16 cellular contexts compared by ENCODE assay signal in genomic region chr16:15489016-15489415, GRCh38. TPM values are rescaled to one million over a fixed set of nuclear protein-coding genes. Genes with fewer than 3 reads are reported as not detected.
A peak's percentile ranks its signal among the peaks of the same experiment; 100 is the strongest.
DNase-seq lines count a peak whose midpoint lies in the region; ATAC-seq, FAIRE-seq and TF ChIP-seq lines count a peak whose summit lies in the region.
"Had no signal": no experiment of that assay in that cellular context is flagged by ENCODE, and none has a peak within 500 bp of the region (broad histone marks: within the 10 kb centered on the region; RNA-seq: fewer than 3 reads in every experiment).

No MANE protein-coding gene starts in this region.

- no peaks in the 10 kb centered on the region for H4K20me1 ChIP-seq in endothelial cell of umbilical vein (replicated peaks; ENCODE audit: control insufficient read depth, extremely low read depth, insufficient read depth, low read length)

- ATAC-seq in A549 (peak; percentile 39 to 42; a peak in 4 of 6 replicates), HG02973 (IDR thresholded peaks at IDR 0.05; ENCODE audit: unreplicated experiment) (no peak)

- WGBS in A549 (ENCODE audit: missing lambda C conversion rate): 41% methylated on average over 3 of the region's 3 CpGs

- DNase-seq in A549 (ENCODE audit: low read depth in 1 of 2, low spot score in 1 of 2) (no peak), HFFc6 (no peak), endothelial cell of umbilical vein (ENCODE audit: low read depth, low spot score) (no peak), T-helper 9 cell (no peak), NCI-H1417 (lab: John Stamatoyannopoulos, UW) (no peak), NCI-H1694 treated with DMSO at 0.1 percent for 48 hours (lab: John Stamatoyannopoulos, UW) (no peak)
- DNase-seq: KG1, NCI-H187, NCI-H774, SIG-M5 had no signal

- BruUV-seq in endothelial cell of umbilical vein (replicated peaks; lab: Mats Ljungman, UMichigan): TSS peak; percentile 67

- H3K36me3 ChIP-seq in endothelial cell of umbilical vein (ENCODE audit: control insufficient read depth in 2 of 2, extremely low read depth in 1 of 2, insufficient read depth in 2 of 2, low read length in 2 of 2) (no peaks in the 10 kb centered on the region), skeletal muscle satellite cell (ENCODE audit: insufficient read depth, low read length) (no peaks in the 10 kb centered on the region)

- peak overlapping the region; percentile 87 for H3K27ac Mint-ChIP-seq in HFFc6

- H3K79me2 ChIP-seq in endothelial cell of umbilical vein (ENCODE audit: control insufficient read depth, insufficient read depth, low read length): no peaks in the 10 kb centered on the region

- no peak for TF ChIP-seq RAD21 in A549 (conservative IDR thresholded peaks at IDR 0.05 in 1 of 2, IDR thresholded peaks at IDR 0.05 in 1 of 2)

- POLR2A ChIA-PET in A549 (lab: Yijun Ruan, JAX): interaction anchor here (0.6 to 1.3 kb wide), 3 partner anchors 13 to 102 kb away, joined by 3 to 5 read pairs (median 3); no protein-coding TSS in a partner anchor
- POLR2A ChIA-PET in endothelial cell of umbilical vein (lab: Charles Lee): interaction anchor here (0.8 kb wide), 1 partner anchor 101 kb away, joined by 3 read pairs; no protein-coding TSS in a partner anchor

- TF ChIP-seq POLR2A in A549 (IDR thresholded peaks at IDR 0.05; ENCODE audit: low read length) (no peak), endothelial cell of umbilical vein (IDR thresholded peaks at IDR 0.05; ENCODE audit: low read depth, low read length) (no peak)

- TF ChIP-seq CTCF in A549 (IDR thresholded peaks at IDR 0.05) (no peak), HFFc6 (IDR thresholded peaks at IDR 0.05) (no peak), endothelial cell of umbilical vein (IDR thresholded peaks at IDR 0.05; ENCODE audit: extremely low read depth in 1 of 2, insufficient read depth in 1 of 2, low read depth in 1 of 2, low read length in 2 of 2) (no peak)

- CTCF ChIA-PET in A549 (lab: Yijun Ruan, JAX) (interaction anchor here (0.7 to 2.4 kb wide), 6 partner anchors 8 to 66 kb away, joined by 3 to 5 read pairs (median 4); no protein-coding TSS in a partner anchor), endothelial cell of umbilical vein (lab: Charles Lee) (interaction anchor here (0.8 to 1.3 kb wide), 4 partner anchors 13 to 62 kb away, joined by 3 to 6 read pairs (median 6); no protein-coding TSS in a partner anchor)

- H3K9ac ChIP-seq in endothelial cell of umbilical vein (replicated peaks; ENCODE audit: extremely low read depth, insufficient read depth, low read length) (no peak overlapping the region), skeletal muscle satellite cell (ENCODE audit: low read depth, low read length) (peak overlapping the region; percentile 10)

- no peaks in the 10 kb centered on the region for H3K9me1 ChIP-seq in endothelial cell of umbilical vein (replicated peaks; ENCODE audit: control insufficient read depth, extremely low read depth, insufficient read depth, low read length)

- H3K4me1 Mint-ChIP-seq in HFFc6 (ENCODE audit: low read depth): peaks cover 59% of the 10 kb centered on the region
- H3K4me1 Mint-ChIP-seq: neural crest cell had no signal

- no peaks in the 10 kb centered on the region for H3K27me3 ChIP-seq in endothelial cell of umbilical vein (ENCODE audit: control insufficient read depth in 2 of 2, insufficient read depth in 2 of 2, low read length in 2 of 2)
- no peaks in the 10 kb centered on the region for H3K27me3 ChIP-seq in skeletal muscle satellite cell (ENCODE audit: control insufficient read depth, insufficient read depth, low read length)

- peaks cover 75% of the 10 kb centered on the region for H3K4me1 ChIP-seq in A549
- H3K4me1 ChIP-seq in endothelial cell of umbilical vein (ENCODE audit: control insufficient read depth, extremely low read depth, insufficient read depth, low read length): peaks cover 18% of the 10 kb centered on the region
- peaks cover 20% of the 10 kb centered on the region for H3K4me1 ChIP-seq in skeletal muscle satellite cell (ENCODE audit: control insufficient read depth, insufficient read depth, low read length)

- FAIRE-seq in A549 (lab: Jason Lieb, UNC) (no peak), endothelial cell of umbilical vein (lab: Jason Lieb, UNC) (no peak)
- FAIRE-seq: GM12892, GM19239 had no signal

- peak overlapping the region; percentile 96 for H3K4me2 ChIP-seq in A549
- H3K4me2 ChIP-seq in endothelial cell of umbilical vein (ENCODE audit: insufficient read depth, low read length): no peak overlapping the region
- H3K4me2 ChIP-seq in skeletal muscle satellite cell (ENCODE audit: low read length): peak overlapping the region; percentile 58

- H3K36me3 Mint-ChIP-seq in HFFc6 (ENCODE audit: low read depth): peaks cover 18% of the 10 kb centered on the region
- H3K36me3 Mint-ChIP-seq: CD14-positive monocyte had no signal

- H2AFZ ChIP-seq in endothelial cell of umbilical vein (ENCODE audit: low read depth, low read length): no peak overlapping the region

- no peaks in the 10 kb centered on the region; the same call in 1 of the 2 replicates for H3K27me3 Mint-ChIP-seq in HFFc6 (ENCODE audit: insufficient read depth)

- no peaks in the 10 kb centered on the region for H3K9me3 Mint-ChIP-seq in HFFc6
- H3K9me3 Mint-ChIP-seq: neural crest cell had no signal

- intact Hi-C loops in endothelial cell of umbilical vein (cut with micrococcal nuclease): loop anchor here (1.0 kb wide), 1 partner anchor 13 kb away; no protein-coding TSS in a partner anchor

- peak overlapping the region; percentile 89 for H3K27ac ChIP-seq in A549
- H3K27ac ChIP-seq in endothelial cell of umbilical vein (ENCODE audit: insufficient read depth, low read depth, low read length): peak overlapping the region; percentile 43

- TF ChIP-seq EP300 in A549 (IDR thresholded peaks at IDR 0.05): no peak

- H3K4me3 Mint-ChIP-seq in HFFc6: peak overlapping the region; percentile 71; the same call in 1 of the 2 replicates
- H3K4me3 Mint-ChIP-seq: CD14-positive monocyte, neural crest cell had no signal

- dilution Hi-C loops in endothelial cell of umbilical vein (cut with MboI; ENCODE audit: extremely low pct_ligation_motif_present, low sequenced_read_pairs): no loop called here

- H3K9me3 ChIP-seq in A549 (peaks cover 1% of the 10 kb centered on the region; the same call in 1 of the 3 replicates), endothelial cell of umbilical vein (replicated peaks; ENCODE audit: control insufficient read depth, insufficient read depth, low read length) (no peaks in the 10 kb centered on the region), skeletal muscle satellite cell (replicated peaks; ENCODE audit: low read length) (no peaks in the 10 kb centered on the region)

- H3K4me3 ChIP-seq in A549 (peak overlapping the region; percentile 26; the same call in 2 of the 3 replicates), endothelial cell of umbilical vein (replicated peaks in 1 of 3; ENCODE audit: insufficient read depth in 1 of 3, low read depth in 1 of 3, low read length in 3 of 3) (no peak overlapping the region), skeletal muscle satellite cell (ENCODE audit: low read length) (no peak overlapping the region)

TF ChIP-seq in A549, 52 proteins besides CTCF, POLR2A, EP300 and RAD21 (continues in another document):
- TF ChIP-seq CHD4 (IDR thresholded peaks at IDR 0.05; ENCODE audit: borderline replicate concordance) (no peak), CBX2 (IDR thresholded peaks at IDR 0.05; ENCODE audit: borderline replicate concordance, low read depth) (no peak), CBX8 (IDR thresholded peaks at IDR 0.05) (no peak), BCL3 (IDR thresholded peaks at IDR 0.05) (no peak)

TF ChIP-seq in endothelial cell of umbilical vein, 7 proteins besides CTCF, POLR2A, EP300 and RAD21:
- TF ChIP-seq JUN (IDR thresholded peaks at IDR 0.05; ENCODE audit: borderline replicate concordance, insufficient read depth, insufficient read length, low read depth): no peak
- TF ChIP-seq FOS (IDR thresholded peaks at IDR 0.05; ENCODE audit: borderline replicate concordance, insufficient read depth, low read length): no peak
- TF ChIP-seq EZH2 (IDR thresholded peaks at IDR 0.05; ENCODE audit: borderline replicate concordance, low read depth, low read length, severe bottlenecking): no peak
- no peak for TF ChIP-seq MYC (IDR thresholded peaks at IDR 0.05; ENCODE audit: low read depth, low read length)
- no peak for TF ChIP-seq MAX (IDR thresholded peaks at IDR 0.05; ENCODE audit: insufficient read depth, insufficient read length)
- no peak for TF ChIP-seq POLR2AphosphoS5 (IDR thresholded peaks at IDR 0.05; ENCODE audit: insufficient read depth, low read depth, low read length)
- no peak for TF ChIP-seq GATA2 (IDR thresholded peaks at IDR 0.05; ENCODE audit: insufficient read depth, insufficient read length, low read depth, low read length)

RNA-seq across cellular contexts. Expression of gene BMERB1, which starts 54.6 kb away (rescaled TPM):
- polyA plus RNA-seq in A549 (2011; rRNA removed) (44.7 and 45.2 TPM in 2 replicates), A549 (2017; fragmentation: RNase III; extraction: RNeasy Plus Mini Kit Qiagen cat#74134 plus additional on column Dnase treatment) (34.8 to 48.9 TPM (median 47.3 TPM) in 3 replicates), endothelial cell of umbilical vein (17.4 and 18.6 TPM in 2 replicates)
- polyA plus RNA-seq in A549 (2012; cell fraction: cytosol; rRNA removed): 27.1 and 31.5 TPM in 2 replicates
- 21.0 and 21.6 TPM in 2 replicates for polyA plus RNA-seq in A549 (2012; cell fraction: nucleus; rRNA removed)
- 34.4 and 40.5 TPM in 2 replicates for polyA minus RNA-seq in A549 (2011; rRNA and poly(A)+ RNA removed)
- 10 to 100 TPM; 24.3 to 35.1 (median 29.9) TPM for total RNA-seq in HFFc6 (2021; fragmentation: NEBNext Ultra II Directional; extraction: Animal tissue kit (Norgen Biotek cat#: 25700))
- 14.1 and 27.2 TPM in 2 replicates for total RNA-seq in endothelial cell of umbilical vein
- polyA plus RNA-seq in endothelial cell of umbilical vein (2011; cell fraction: cytosol; rRNA removed): 17.5 and 18.0 TPM in 2 replicates
- 11.0 and 17.5 TPM in 2 replicates for polyA plus RNA-seq in endothelial cell of umbilical vein (2011; cell fraction: nucleus; rRNA removed)
- polyA plus RNA-seq in endothelial cell of umbilical vein (2012): 10.2 and 17.4 TPM in 2 replicates
- 18.5 and 18.6 TPM in 2 replicates for polyA minus RNA-seq in endothelial cell of umbilical vein
- 4.0 TPM for polyA minus RNA-seq in endothelial cell of umbilical vein (2011; cell fraction: cytosol; rRNA and poly(A)+ RNA removed)
- 6.7 and 7.5 TPM in 2 replicates for polyA minus RNA-seq in endothelial cell of umbilical vein (2011; cell fraction: nucleus; rRNA and poly(A)+ RNA removed)
- 27.4 and 32.1 TPM in 2 replicates for total RNA-seq in skeletal muscle satellite cell (2012; rRNA removed)
